19 cellular contexts compared by ENCODE assay signal in genomic region chr13:46134494-46134893, GRCh38. TPM values are rescaled to one million over a fixed set of nuclear protein-coding genes. Genes with fewer than 3 reads are reported as not detected.
DNase-seq lines count a peak whose midpoint lies in the region; ATAC-seq, FAIRE-seq and TF ChIP-seq lines count a peak whose summit lies in the region.
"Had no signal": no experiment of that assay in that cellular context is flagged by ENCODE, and none has a peak within 500 bp of the region (broad histone marks: within the 10 kb centered on the region; RNA-seq: fewer than 3 reads in every experiment).

No MANE protein-coding gene starts in this region.

- H3K27ac ChIP-seq in CD4-positive, alpha-beta T cell (ENCODE audit: low read depth, low read length): no peak overlapping the region
- H3K27ac ChIP-seq in KMS-11 (no peak overlapping the region), K562 (ENCODE audit: extremely low read depth, low read depth, low read length) (no peak overlapping the region), upper lobe of left lung (peak overlapping the region in 2 of 4 donors; percentile 4 to 35)
- H3K27ac ChIP-seq: epithelial cell of prostate, SK-N-MC had no signal

- peaks cover 22% of the 10 kb centered on the region for H3K4me1 Mint-ChIP-seq in CD4-positive, alpha-beta T cell (ENCODE audit: low read depth)
- peaks cover 37% of the 10 kb centered on the region for H3K4me1 Mint-ChIP-seq in progenitor cell of endocrine pancreas (ENCODE audit: low read depth)

- 96% methylated on average over 2 of the region's 2 CpGs for WGBS in K562 (ENCODE audit: insufficient coverage, low coverage, missing lambda C conversion rate)
- 59 to 85% methylated on average over 2 of the region's 2 CpGs for WGBS in upper lobe of left lung, 2 donors

- TF ChIP-seq POLR2A in K562 (conservative IDR thresholded peaks at IDR 0.05) (no peak), upper lobe of left lung (IDR thresholded peaks at IDR 0.05) (no peak)

- H3K9me3 ChIP-seq in CD4-positive, alpha-beta T cell (ENCODE audit: control insufficient read depth, low read length): no peaks in the 10 kb centered on the region
- H3K9me3 ChIP-seq in K562 (replicated peaks; ENCODE audit: control insufficient read depth, insufficient read depth, low read depth, low read length): no peaks in the 10 kb centered on the region
- no peaks in the 10 kb centered on the region for H3K9me3 ChIP-seq in upper lobe of left lung

- H3K79me2 ChIP-seq in KMS-11 (ENCODE audit: insufficient read depth, low read depth) (no peaks in the 10 kb centered on the region), K562 (ENCODE audit: control insufficient read depth, insufficient read depth, low read length) (no peaks in the 10 kb centered on the region)

- in situ Hi-C loops in K562 (cut with MboI): no loop called here

- TF ChIP-seq RAD21 in K562 (CRISPR knock-in tag; conservative IDR thresholded peaks at IDR 0.05 in 1 of 2, IDR thresholded peaks at IDR 0.05 in 1 of 2): no peak

- H3K9me3 Mint-ChIP-seq in CD4-positive, alpha-beta T cell: no peaks in the 10 kb centered on the region
- H3K9me3 Mint-ChIP-seq in progenitor cell of endocrine pancreas (ENCODE audit: low read depth): no peaks in the 10 kb centered on the region

- intact Hi-C loops in CD4-positive, alpha-beta T cell (cut with DNase I, micrococcal nuclease): loop anchor here in 1 of 2 experiments (2.0 kb wide), 1 partner anchor 14 kb away; no protein-coding TSS in a partner anchor
- intact Hi-C loops in K562 (cut with micrococcal nuclease): no loop called here

- TF ChIP-seq EP300 in K562 (IDR thresholded peaks at IDR 0.05; ENCODE audit: low read length) (no peak), upper lobe of left lung (IDR thresholded peaks at IDR 0.05) (no peak)

- no peak for TF ChIP-seq CTCF in CD4-positive, alpha-beta T cell (IDR thresholded peaks at IDR 0.05)
- no peak for TF ChIP-seq CTCF in KMS-11 (conservative IDR thresholded peaks at IDR 0.05; ENCODE audit: low read depth, low read length)
- TF ChIP-seq CTCF in K562 (IDR thresholded peaks at IDR 0.05 in 2 of 3, conservative IDR thresholded peaks at IDR 0.05 in 1 of 3; ENCODE audit: insufficient read depth in 2 of 3, low read depth in 1 of 3, low read length in 3 of 3): no peak
- no peak for TF ChIP-seq CTCF in progenitor cell of endocrine pancreas (IDR thresholded peaks at IDR 0.05; ENCODE audit: unreplicated experiment)
- TF ChIP-seq CTCF in upper lobe of left lung (IDR thresholded peaks at IDR 0.05): no peak

- H3K4me3 Mint-ChIP-seq in CD4-positive, alpha-beta T cell: no peak overlapping the region
- H3K4me3 Mint-ChIP-seq in progenitor cell of endocrine pancreas (ENCODE audit: low read depth): no peak overlapping the region

- CTCF ChIA-PET in CD4-positive, alpha-beta T cell (lab: Charles Lee): no interaction called here
- CTCF ChIA-PET in K562 (lab: Yijun Ruan, JAX; ENCODE audit: low intra/inter-chr PET ratio): no interaction called here

- no TSS peak for BruUV-seq in K562 (replicated peaks; lab: Mats Ljungman, UMichigan)

- POLR2A ChIA-PET in CD4-positive, alpha-beta T cell (lab: Charles Lee): interaction anchor here (1.0 kb wide), 1 partner anchor 10 kb away, joined by 3 read pairs; no protein-coding TSS in a partner anchor
- POLR2A ChIA-PET in K562 (lab: Yijun Ruan, JAX): interaction anchor here (1.3 kb wide), 1 partner anchor 15 kb away, joined by 4 read pairs; no protein-coding TSS in a partner anchor

- no peaks in the 10 kb centered on the region for H3K27me3 Mint-ChIP-seq in CD4-positive, alpha-beta T cell
- no peaks in the 10 kb centered on the region for H3K27me3 Mint-ChIP-seq in progenitor cell of endocrine pancreas

- H4K20me1 ChIP-seq in KMS-11 (ENCODE audit: insufficient read depth) (no peaks in the 10 kb centered on the region), K562 (replicated peaks; ENCODE audit: control insufficient read depth, insufficient read depth, low read length) (no peaks in the 10 kb centered on the region)

- peak overlapping the region; percentile 64 for H3K27ac Mint-ChIP-seq in CD4-positive, alpha-beta T cell
- peak overlapping the region; percentile 46 for H3K27ac Mint-ChIP-seq in progenitor cell of endocrine pancreas

- H3K36me3 ChIP-seq in KMS-11 (ENCODE audit: insufficient read depth) (no peaks in the 10 kb centered on the region), K562 (ENCODE audit: control insufficient read depth, insufficient read depth, low read length) (peaks cover 90% of the 10 kb centered on the region; the same call in 2 of the 3 replicates), upper lobe of left lung (peaks cover 0 to 14% (median 7%) of the 10 kb centered on the region in 4 donors)
- H3K36me3 ChIP-seq: cardiac muscle cell had no signal

- H3K4me1 ChIP-seq in KMS-11 (ENCODE audit: low read depth, poor library complexity, severe bottlenecking) (peaks cover 15% of the 10 kb centered on the region), K562 (replicated peaks in 1 of 2; ENCODE audit: control insufficient read depth in 2 of 2, insufficient read depth in 2 of 2, low read length in 2 of 2) (no peaks in the 10 kb centered on the region), upper lobe of left lung (peaks cover 0 to 11% (median 0%) of the 10 kb centered on the region in 4 donors)

- H2AFZ ChIP-seq in KMS-11 (ENCODE audit: low read depth) (no peak overlapping the region), K562 (ENCODE audit: low read depth, low read length) (no peak overlapping the region)

- no peaks in the 10 kb centered on the region for H3K27me3 ChIP-seq in CD4-positive, alpha-beta T cell (ENCODE audit: control insufficient read depth, insufficient read depth, low read length)
- no peaks in the 10 kb centered on the region for H3K27me3 ChIP-seq in KMS-11 (ENCODE audit: insufficient read depth, low read depth)
- H3K27me3 ChIP-seq in K562 (ENCODE audit: control insufficient read depth in 2 of 2, insufficient read depth in 2 of 2, low read length in 2 of 2): no peaks in the 10 kb centered on the region
- H3K27me3 ChIP-seq in upper lobe of left lung: no peaks in the 10 kb centered on the region
- H3K27me3 ChIP-seq: cardiac muscle cell, foreskin keratinocyte had no signal

- 0 out of 2 replicates have a peak overlapping the region, but pooled peaks have one; percentile 45 for H3K4me2 ChIP-seq in KMS-11
- no peak overlapping the region for H3K4me2 ChIP-seq in K562 (ENCODE audit: insufficient read depth, low read length)

- peaks cover 97% of the 10 kb centered on the region for H3K36me3 Mint-ChIP-seq in CD4-positive, alpha-beta T cell (ENCODE audit: low read depth)
- H3K36me3 Mint-ChIP-seq in progenitor cell of endocrine pancreas (ENCODE audit: insufficient read depth): no peaks in the 10 kb centered on the region

- ATAC-seq in CD4-positive, alpha-beta T cell (ENCODE audit: poor library complexity): no peak
- ATAC-seq in K562 (no peak), upper lobe of left lung (ENCODE audit: low FRiP score in 2 of 2) (no peak)
- ATAC-seq: Panc1, sciatic nerve had no signal

- no peak for DNase-seq in CD4-positive, alpha-beta T cell
- DNase-seq in K562 (ENCODE audit: extremely low read depth in 1 of 4, low spot score in 3 of 4) (no peak), progenitor cell of endocrine pancreas (ENCODE audit: low spot score, unreplicated experiment) (no peak), NCI-H510A (lab: John Stamatoyannopoulos, UW) (no peak), upper lobe of left lung (no peak), T-helper 2 cell (no peak)
- DNase-seq: activated CD4-positive, alpha-beta T cell treated with anti-CD3 and anti-CD28 coated beads for 4 hours; activated CD8-positive, alpha-beta memory T cell treated with anti-CD3 and anti-CD28 coated beads, Interleukin-2, amount 50 U/mL, for 48 hours; DMS 273 treated with DMSO at 0.1 percent for 48 hours; NCI-H774; occipital lobe had no signal

- no peak overlapping the region for H3K9ac ChIP-seq in KMS-11
- H3K9ac ChIP-seq in K562 (ENCODE audit: insufficient read depth in 1 of 2, low read depth in 2 of 2, low read length in 2 of 2): no peak overlapping the region

- FAIRE-seq in K562 (lab: Jason Lieb, UNC): no peak

- no peak overlapping the region for H3K4me3 ChIP-seq in KMS-11 (IDR thresholded peaks at IDR 0.05; ENCODE audit: insufficient read depth, low read depth, low read length)
- no peak overlapping the region for H3K4me3 ChIP-seq in K562
- no peak overlapping the region for H3K4me3 ChIP-seq in upper lobe of left lung
- H3K4me3 ChIP-seq: cardiac muscle cell, SK-N-MC had no signal

- no peaks in the 10 kb centered on the region for H3K9me1 ChIP-seq in K562 (ENCODE audit: control insufficient read depth, insufficient read depth, low read length)

RNA-seq across cellular contexts. Expression of gene CPB2, which starts 29.7 kb away (rescaled TPM):
- total RNA-seq in CD4-positive, alpha-beta T cell: not detected
- total RNA-seq in K562 (2011; cell fraction: chromatin; rRNA removed; ENCODE audit: low replicate concordance): not detected in 2 replicates
- not detected in 2 replicates for total RNA-seq in K562 (2011; cell fraction: nucleolus; rRNA removed)
- not detected in 2 replicates for total RNA-seq in K562 (2011; cell fraction: nucleoplasm; rRNA removed)
- total RNA-seq in K562 (2014; rRNA removed) (not detected in 2 replicates), K562 (2014; rRNA removed; fragmentation: Illumina TruSeq; extraction: Trizol) (not detected in 2 replicates), K562 (2015; rRNA removed; fragmentation: Illumina TruSeq; extraction: Trizol) (not detected in 2 replicates), K562 (2021) (0.13 and 0.16 TPM in 2 replicates), progenitor cell of endocrine pancreas (not detected in 2 replicates), upper lobe of left lung (100 to 1,000 TPM in 1 of 6 donors, 10 to 100 TPM in 4, 1 to 10 TPM in 1; 2.1 to 114 (median 21.3) TPM)
- polyA plus RNA-seq in K562 (2011; rRNA removed) (not detected in 2 replicates), K562 (2014; fragmentation: Illumina TruSeq; extraction: Trizol) (not detected in 2 replicates), K562 (2014; fragmentation: Nextera tagmentation; extraction: Ambion mirVana) (under 1 TPM; 0.03 to 0.07 TPM), K562 (2014; rRNA removed) (not detected in 2 replicates)
- polyA plus RNA-seq in K562 (2011; cell fraction: cytosol; rRNA removed): not detected in 2 replicates
- not detected in 2 replicates for polyA plus RNA-seq in K562 (2011; cell fraction: nucleus; rRNA removed)
- polyA plus RNA-seq in K562 (2012): 0.04 and 0.10 TPM in 2 replicates
- not detected in 2 replicates for polyA minus RNA-seq in K562 (2011; rRNA and poly(A)+ RNA removed)
- polyA minus RNA-seq in K562 (2011; cell fraction: cytosol; rRNA and poly(A)+ RNA removed): not detected in 2 replicates
- polyA minus RNA-seq in K562 (2011; cell fraction: nucleus; rRNA and poly(A)+ RNA removed): not detected in 2 replicates
- total RNA-seq: cardiac muscle cell, foreskin keratinocyte, LHCN-M2, occipital lobe, sciatic nerve had no signal
- polyA plus RNA-seq: cardiac muscle cell, foreskin keratinocyte had no signal

RNA-seq across cellular contexts. Expression of gene LCP1, which starts 47.5 kb away (rescaled TPM):
- total RNA-seq in CD4-positive, alpha-beta T cell: 100 to 1,000 TPM; 266 to 276 TPM
- 33.3 and 88.1 TPM in 2 replicates for total RNA-seq in K562 (2011; cell fraction: chromatin; rRNA removed; ENCODE audit: low replicate concordance)
- 20.0 and 28.2 TPM in 2 replicates for total RNA-seq in K562 (2011; cell fraction: nucleolus; rRNA removed)
- 41.3 and 46.6 TPM in 2 replicates for total RNA-seq in K562 (2011; cell fraction: nucleoplasm; rRNA removed)
- total RNA-seq in K562 (2014; rRNA removed) (120 and 126 TPM in 2 replicates), K562 (2014; rRNA removed; fragmentation: Illumina TruSeq; extraction: Trizol) (179 and 208 TPM in 2 replicates), K562 (2015; rRNA removed; fragmentation: Illumina TruSeq; extraction: Trizol) (212 and 222 TPM in 2 replicates), K562 (2021) (157 and 163 TPM in 2 replicates), progenitor cell of endocrine pancreas (8.3 and 17.0 TPM in 2 replicates), upper lobe of left lung (100 to 1,000 TPM in 4 of 6 donors, 10 to 100 TPM in 2; 72.3 to 331 (median 129) TPM)
- polyA plus RNA-seq in K562 (2011; rRNA removed) (148 and 250 TPM in 2 replicates), K562 (2014; fragmentation: Illumina TruSeq; extraction: Trizol) (213 and 230 TPM in 2 replicates), K562 (2014; fragmentation: Nextera tagmentation; extraction: Ambion mirVana) (100 to 1,000 TPM in 1 of 2 experiments, 10 to 100 TPM in 1; 83.0 to 255 TPM), K562 (2014; rRNA removed) (124 and 135 TPM in 2 replicates)
- 50.2 and 172 TPM in 2 replicates for polyA plus RNA-seq in K562 (2011; cell fraction: cytosol; rRNA removed)
- polyA plus RNA-seq in K562 (2011; cell fraction: nucleus; rRNA removed): 26.8 and 103 TPM in 2 replicates
- polyA plus RNA-seq in K562 (2012): 184 and 318 TPM in 2 replicates
- polyA minus RNA-seq in K562 (2011; rRNA and poly(A)+ RNA removed): 173 and 458 TPM in 2 replicates
- 64.8 and 140 TPM in 2 replicates for polyA minus RNA-seq in K562 (2011; cell fraction: cytosol; rRNA and poly(A)+ RNA removed)
- 16.2 and 85.0 TPM in 2 replicates for polyA minus RNA-seq in K562 (2011; cell fraction: nucleus; rRNA and poly(A)+ RNA removed)
- total RNA-seq: LHCN-M2 had no signal
